In genomic region chr3:73203633-73204032, GRCh38 we compare ENCODE assay signal across 27 cellular contexts.
"Had no signal": no experiment of that assay in that cellular context is flagged by ENCODE, and none has a peak within 500 bp of the region (broad histone marks: within the 10 kb centered on the region; RNA-seq: fewer than 3 reads in every experiment).

No MANE protein-coding gene starts in this region.

- FAIRE-seq: urothelium cell line had no signal

- DNase-seq: stimulated activated CD4-positive, alpha-beta T cell treated with anti-CD3 and anti-CD28 coated beads, Interleukin-2, amount 100 ng/mL, for 48 hours; stimulated activated CD4-positive, alpha-beta T cell treated with anti-CD3 and anti-CD28 coated beads, Interleukin-4, amount 100 ng/mL, for 1 hour; stimulated activated CD4-positive, alpha-beta T cell treated with anti-CD3 and anti-CD28 coated beads, Interleukin-4, amount 100 ng/mL, for 24 hours; stimulated activated CD4-positive, alpha-beta T cell treated with anti-CD3 and anti-CD28 coated beads, Interleukin-4, amount 100 ng/mL, for 4 hours; stimulated activated CD8-positive, alpha-beta memory T cell treated with anti-CD3 and anti-CD28 coated beads, Interleukin-4, amount 100 ng/mL, for 48 hours; stimulated activated naive B cell treated with anti-CD40 and anti-IgM and Interleukin-4, amounts not matched to agents 10 μg/mL and 1 μg/mL and 100 μg/mL, for 72 hours; stimulated activated naive CD4-positive, alpha-beta T cell; stimulated activated naive CD4-positive, alpha-beta T cell treated with Interleukin-2 at 50 U/mL for 16 hours; stimulated activated naive CD8-positive, alpha-beta T cell treated with anti-CD3 and anti-CD28 coated beads, Interleukin-15, amount 100 ng/mL, for 72 hours; stimulated activated naive CD8-positive, alpha-beta T cell treated with anti-CD3 and anti-CD28 coated beads, Interleukin-15, Interleukin-2, amounts not matched to agents 100 U/mL and 50 U/mL, for 24 hours; stomach; substantia nigra; testis; thyroid gland; tibial artery; transverse colon; trophoblast cell; upper lobe of left lung; upper lobe of right lung; uterus had no signal

- ATAC-seq: stimulated activated effector memory CD8-positive, alpha-beta T cell treated with anti-CD3 and anti-CD28 coated beads, Interleukin-12 subunit alpha, Interleukin-12 subunit beta, amount 100 ng/mL, for 72 hours; stimulated activated memory B cell treated with anti-CD40 and anti-IgM and Interleukin-4, amounts not matched to agents 10 μg/mL and 1 μg/mL and 100 μg/mL, for 72 hours; stimulated activated naive B cell treated with anti-CD40 and anti-IgM and Interleukin-4, amounts not matched to agents 10 μg/mL and 1 μg/mL and 100 μg/mL, for 72 hours; stimulated activated naive CD8-positive, alpha-beta T cell treated with anti-CD3 and anti-CD28 coated beads, Interleukin-15, amount 100 ng/mL, for 72 hours; stimulated activated naive CD8-positive, alpha-beta T cell treated with anti-CD3 and anti-CD28 coated beads, Interleukin-15, Interleukin-2, amounts not matched to agents 100 U/mL and 50 U/mL, for 24 hours; upper lobe of right lung had no signal

- H3K4me3 ChIP-seq: stomach, suprapubic skin, testis, thoracic aorta, thyroid gland, tibial artery, tibial nerve, transverse colon, upper lobe of left lung, upper lobe of right lung, uterus, vagina had no signal

- H3K4me1 ChIP-seq: stomach, suprapubic skin, testis, thyroid gland, tibial artery, tibial nerve, transverse colon, upper lobe of left lung, upper lobe of right lung, uterus, vagina had no signal

- H3K27me3 ChIP-seq: stomach, suprapubic skin, testis, thyroid gland, tibial artery, tibial nerve, upper lobe of left lung, upper lobe of right lung, uterus, vagina had no signal

- H3K9me3 ChIP-seq: stomach, suprapubic skin, testis, thoracic aorta, thyroid gland, tibial artery, tibial nerve, transverse colon, upper lobe of left lung, upper lobe of right lung, uterus, vagina had no signal

- H3K27ac ChIP-seq: stomach, suprapubic skin, testis, thoracic aorta, thyroid gland, tibial artery, tibial nerve, transverse colon, upper lobe of left lung, upper lobe of right lung, uterus, vagina had no signal

- H3K36me3 ChIP-seq: stomach, suprapubic skin, thoracic aorta, thyroid gland, tibial artery, tibial nerve, transverse colon, upper lobe of left lung, upper lobe of right lung, uterus, vagina had no signal
